Comparison of ENCODE assay signal across 8 cellular contexts in genomic region chr14:24270537-24271133, GRCh38. TPM values are rescaled to one million over a fixed set of nuclear protein-coding genes. Genes with fewer than 3 reads are reported as not detected.
A peak's percentile ranks its signal among the peaks of the same experiment; 100 is the strongest.
DNase-seq lines count a peak whose midpoint lies in the region; ATAC-seq and TF ChIP-seq lines count a peak whose summit lies in the region.

No MANE protein-coding gene starts in this region.

- no peak for ATAC-seq in activated CD4-positive, alpha-beta T cell treated with anti-CD3 and anti-CD28 coated beads for 36 hours
- ATAC-seq in right cardiac atrium (peak in 1 of 2 donors; percentile 2), HG03045 (IDR thresholded peaks at IDR 0.05; ENCODE audit: unreplicated experiment) (no peak)

- H3K27me3 ChIP-seq in WERI-Rb-1 (ENCODE audit: insufficient read depth, low read depth, severe bottlenecking), result no peaks in the 10 kb centered on the region
- H3K27me3 ChIP-seq in right cardiac atrium (ENCODE audit: control insufficient read depth, insufficient read depth), result no peaks in the 10 kb centered on the region
- H3K27me3 ChIP-seq in spleen (replicated peaks in 1 of 7), result no peaks in the 10 kb centered on the region

- 19% methylated on average over 13 of the region's 13 CpGs for WGBS in right cardiac atrium
- 7 to 21% (median 17%) methylated on average over 11 to 13 of the region's 13 CpGs for WGBS in spleen, 5 donors

- no peaks in the 10 kb centered on the region for H3K9me3 ChIP-seq in WERI-Rb-1 (ENCODE audit: severe bottlenecking)
- H3K9me3 ChIP-seq in right cardiac atrium (ENCODE audit: control insufficient read depth, low read length), result no peaks in the 10 kb centered on the region
- no peaks in the 10 kb centered on the region for H3K9me3 ChIP-seq in spleen

- POLR2A ChIA-PET in activated CD4-positive, alpha-beta T cell treated with anti-CD3 and anti-CD28 coated beads for 36 hours (lab: Charles Lee), result interaction anchor here (0.6 to 2.0 kb wide), 12 partner anchors 8 to 156 kb away, joined by 3 to 12 read pairs (median 5); partner anchors contain the start of genes CIDEB, DCAF11, LTB4R and NRL

- CTCF ChIA-PET in activated CD4-positive, alpha-beta T cell treated with anti-CD3 and anti-CD28 coated beads for 36 hours (lab: Charles Lee), result interaction anchor here (0.6 to 6.5 kb wide), 14 partner anchors 13 to 82 kb away, joined by 3 to 36 read pairs (median 8); partner anchors contain the start of genes CIDEB, DHRS1, IPO4 and MDP1

- H3K27me3 Mint-ChIP-seq in activated CD4-positive, alpha-beta T cell treated with anti-CD3 and anti-CD28 coated beads for 36 hours, result no peaks in the 10 kb centered on the region

- peak overlapping the region; percentile 96 for H3K27ac Mint-ChIP-seq in activated CD4-positive, alpha-beta T cell treated with anti-CD3 and anti-CD28 coated beads for 36 hours

- H3K36me3 ChIP-seq in WERI-Rb-1, result no peaks in the 10 kb centered on the region
- H3K36me3 ChIP-seq in spleen, result peaks cover 0 to 46% (median 37%) of the 10 kb centered on the region in 6 donors

- H3K27ac ChIP-seq in WERI-Rb-1, result peak overlapping the region; percentile 94
- H3K27ac ChIP-seq in right cardiac atrium (ENCODE audit: low read length), result peak overlapping the region; percentile 97
- peak overlapping the region; percentile 87 to 100 (median 99) for H3K27ac ChIP-seq in spleen

- H3K4me3 ChIP-seq in WERI-Rb-1 (ENCODE audit: low read depth, low read length) (peak overlapping the region; percentile 65), right cardiac atrium (ENCODE audit: low read length) (peak overlapping the region; percentile 85), spleen (peak overlapping the region; percentile 46 to 82 (median 68))

- no peaks in the 10 kb centered on the region for H3K9me3 Mint-ChIP-seq in activated CD4-positive, alpha-beta T cell treated with anti-CD3 and anti-CD28 coated beads for 36 hours (ENCODE audit: low read depth)

- DNase-seq in activated CD4-positive, alpha-beta T cell treated with anti-CD3 and anti-CD28 coated beads for 36 hours, result no peak
- no peak for DNase-seq in activated CD4-positive, alpha-beta T cell treated with anti-CD3 and anti-CD28 coated beads for 48 hours
- DNase-seq in WERI-Rb-1 (no peak), right cardiac atrium (no peak), spleen (no peak), SKM-1 treated with dmso at 0.1 percent for 144 hours (lab: John Stamatoyannopoulos, UW; ENCODE audit: unreplicated experiment) (no peak), NCI-H2081 (lab: John Stamatoyannopoulos, UW) (no peak)

- no peak for TF ChIP-seq CTCF in WERI-Rb-1 (IDR thresholded peaks at IDR 0.05; ENCODE audit: low read depth, low read length)
- no peak for TF ChIP-seq CTCF in spleen (IDR thresholded peaks at IDR 0.05 in 8 of 11, conservative IDR thresholded peaks at IDR 0.05 in 3 of 11)

- H3K4me3 Mint-ChIP-seq in activated CD4-positive, alpha-beta T cell treated with anti-CD3 and anti-CD28 coated beads for 36 hours, result peak overlapping the region; percentile 83

- H3K4me1 ChIP-seq in right cardiac atrium (ENCODE audit: control insufficient read depth, insufficient read depth, low read length) (no peaks in the 10 kb centered on the region), spleen (peaks cover 7 to 61% (median 46%) of the 10 kb centered on the region in 6 donors)

- peaks cover 26% of the 10 kb centered on the region for H3K36me3 Mint-ChIP-seq in activated CD4-positive, alpha-beta T cell treated with anti-CD3 and anti-CD28 coated beads for 36 hours (ENCODE audit: low read depth)

- intact Hi-C loops in activated CD4-positive, alpha-beta T cell treated with anti-CD3 and anti-CD28 coated beads for 36 hours (cut with DNase I, micrococcal nuclease), result loop anchor here (1.0 to 10.0 kb wide), 17 partner anchors 23 to 716 kb away; partner anchors contain the start of genes CHMP4A (in 2 of the 2), GMPR2 (in 2 of the 2), NEDD8 (in 2 of the 2) and TINF2 (in 2 of the 2)
- intact Hi-C loops in right cardiac atrium (cut with DNase I) (no loop called here), spleen (cut with DNase I; ENCODE audit: low total_unique reads) (no loop called here)

- H3K4me1 Mint-ChIP-seq in activated CD4-positive, alpha-beta T cell treated with anti-CD3 and anti-CD28 coated beads for 36 hours, result peaks cover 45% of the 10 kb centered on the region

- no peak for TF ChIP-seq POLR2A in spleen (IDR thresholded peaks at IDR 0.05)

RNA-seq across cellular contexts. Expression of gene RABGGTA, which starts 0.8 kb away (rescaled TPM):
- 10 to 100 TPM; 52.1 to 56.0 TPM for total RNA-seq in activated CD4-positive, alpha-beta T cell treated with anti-CD3 and anti-CD28 coated beads for 36 hours
- total RNA-seq in right cardiac atrium (10 to 100 TPM; 18.1 to 21.4 (median 20.8) TPM), spleen (10 to 100 TPM; 41.7 to 63.0 (median 48.6) TPM)
- polyA plus RNA-seq in right cardiac atrium (20.7 TPM), spleen (10 to 100 TPM; 22.5 to 46.7 (median 41.4) TPM)

RNA-seq across cellular contexts. Expression of gene TGM1, which starts 7.7 kb away (rescaled TPM):
- total RNA-seq in activated CD4-positive, alpha-beta T cell treated with anti-CD3 and anti-CD28 coated beads for 36 hours, result 1 to 10 TPM; 4.8 to 7.4 TPM
- 1 to 10 TPM in 1 of 4 donors, under 1 TPM in 3; 0.36 to 2.0 (median 0.58) TPM for total RNA-seq in right cardiac atrium
- 0.16 TPM for polyA plus RNA-seq in right cardiac atrium
- total RNA-seq in spleen, result 1 to 10 TPM; 1.4 to 4.8 (median 2.8) TPM
- 1 to 10 TPM; 1.7 to 3.5 (median 2.3) TPM for polyA plus RNA-seq in spleen

RNA-seq across cellular contexts. Expression of gene TINF2, which starts 28.2 kb away (rescaled TPM):
- total RNA-seq in activated CD4-positive, alpha-beta T cell treated with anti-CD3 and anti-CD28 coated beads for 36 hours, result 100 to 1,000 TPM in 1 of 2 experiments, 10 to 100 TPM in 1; 87.4 to 108 TPM
- total RNA-seq in right cardiac atrium, result 10 to 100 TPM; 38.9 to 45.9 (median 45.3) TPM
- 23.0 TPM for polyA plus RNA-seq in right cardiac atrium
- total RNA-seq in spleen, result 100 to 1,000 TPM in 3 of 7 donors, 10 to 100 TPM in 4; 61.8 to 121 (median 99.5) TPM
- polyA plus RNA-seq in spleen, result 10 to 100 TPM; 55.7 to 60.8 (median 57.4) TPM

RNA-seq across cellular contexts. Expression of gene DHRS1, which starts 28.9 kb away (rescaled TPM):
- total RNA-seq in activated CD4-positive, alpha-beta T cell treated with anti-CD3 and anti-CD28 coated beads for 36 hours, result 10 to 100 TPM; 11.7 to 14.6 TPM
- total RNA-seq in right cardiac atrium (10 to 100 TPM in 2 of 4 donors, 1 to 10 TPM in 2; 5.9 to 12.0 (median 10.4) TPM), spleen (10 to 100 TPM; 29.9 to 56.1 (median 34.0) TPM)
- polyA plus RNA-seq in right cardiac atrium (7.2 TPM), spleen (10 to 100 TPM; 22.0 to 38.2 (median 30.3) TPM)

RNA-seq across cellular contexts. Expression of gene NOP9, which starts 29.0 kb away (rescaled TPM):
- 10 to 100 TPM; 24.4 to 32.5 TPM for total RNA-seq in activated CD4-positive, alpha-beta T cell treated with anti-CD3 and anti-CD28 coated beads for 36 hours
- 10 to 100 TPM; 19.2 to 20.3 (median 19.6) TPM for total RNA-seq in right cardiac atrium
- polyA plus RNA-seq in right cardiac atrium, result 9.6 TPM
- 10 to 100 TPM; 16.8 to 26.9 (median 22.9) TPM for total RNA-seq in spleen
- polyA plus RNA-seq in spleen, result 10 to 100 TPM in 1 of 3 donors, 1 to 10 TPM in 2; 4.5 to 12.1 (median 5.2) TPM

Comparison
In these comparisons a context has a peak if more than half of its experiments do, and no peak if none do; other contexts are left out.
1. intact Hi-C loops: an anchor here in activated CD4-positive, alpha-beta T cell treated with anti-CD3 and anti-CD28 coated beads for 36 hours (1.0 to 10.0 kb wide); none called in right cardiac atrium and spleen.